ENCODE assay signal across 1 cellular context in the genomic region with DNA sequence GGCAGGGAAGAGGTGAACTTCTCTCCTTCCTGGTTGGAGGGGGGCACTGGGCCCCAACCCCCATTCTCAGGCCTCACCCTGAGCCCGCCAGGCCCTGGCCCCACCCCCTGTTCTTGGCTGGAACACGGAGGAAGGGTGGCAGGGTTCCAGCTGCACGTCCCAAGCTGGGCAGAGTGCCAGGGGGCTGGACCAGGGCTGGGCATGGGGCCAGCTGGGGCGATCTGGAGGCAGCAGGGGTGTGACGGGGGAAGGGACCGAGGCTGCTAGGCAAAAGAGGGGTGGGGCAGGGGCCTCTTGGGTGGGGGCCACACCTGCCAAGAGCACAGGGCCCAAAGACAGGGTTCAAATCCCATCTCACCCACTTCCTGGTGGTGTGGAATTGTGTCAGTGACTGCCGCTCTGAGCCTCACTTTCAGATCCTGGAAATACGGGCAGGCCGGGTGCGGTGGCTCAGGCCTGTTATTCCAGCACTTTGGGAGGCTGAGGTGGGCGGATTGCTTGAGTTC.
TF ChIP-seq lines count a peak whose summit lies in the region.

No MANE protein-coding gene starts in this region.

TF ChIP-seq in HepG2, 621 proteins besides CTCF, POLR2A, EP300 and RAD21 (continued from another document):
- no peak for TF ChIP-seq SIN3B (IDR thresholded peaks at IDR 0.05; ENCODE audit: low read length)
- TF ChIP-seq ZNF564 (CRISPR knock-in tag; IDR thresholded peaks at IDR 0.05): no peak
- no peak for TF ChIP-seq HDAC6 (IDR thresholded peaks at IDR 0.05; ENCODE audit: low read depth, low read length)
- TF ChIP-seq ZNF672 (CRISPR knock-in tag; IDR thresholded peaks at IDR 0.05): no peak
- TF ChIP-seq ZKSCAN8 (CRISPR knock-in tag; IDR thresholded peaks at IDR 0.05; ENCODE audit: borderline replicate concordance): no peak
- TF ChIP-seq NFE2L2 (IDR thresholded peaks at IDR 0.05; ENCODE audit: low read length): no peak
- peak; percentile 60; the same call in 1 of the 2 replicates for TF ChIP-seq PHF21A (CRISPR knock-in tag; IDR thresholded peaks at IDR 0.05)
- TF ChIP-seq ZFX (CRISPR knock-in tag; IDR thresholded peaks at IDR 0.05; ENCODE audit: low read depth): peak; percentile 37; the same call in 1 of the 2 replicates
- no peak for TF ChIP-seq PHF5A (CRISPR knock-in tag; IDR thresholded peaks at IDR 0.05; ENCODE audit: low read depth, unreplicated experiment)
- TF ChIP-seq ZNF879 (CRISPR knock-in tag; IDR thresholded peaks at IDR 0.05): no peak
- no peak for TF ChIP-seq ZNF44 (CRISPR knock-in tag; IDR thresholded peaks at IDR 0.05)
- TF ChIP-seq HNRNPK (IDR thresholded peaks at IDR 0.05; ENCODE audit: low read depth, low read length, poor library complexity, severe bottlenecking): peak; percentile 21
- TF ChIP-seq SRSF1 (optimal IDR thresholded peaks at IDR 0.05; ENCODE audit: low read depth, low read length): no peak
